ENCODE assay signal across 28 cellular contexts in genomic region chr6:34475167-34476047, GRCh38. TPM values are rescaled to one million over a fixed set of nuclear protein-coding genes. Genes with fewer than 3 reads are reported as not detected.
DNase-seq lines count a peak whose midpoint lies in the region; ATAC-seq and TF ChIP-seq lines count a peak whose summit lies in the region.
"Had no signal": no experiment of that assay in that cellular context is flagged by ENCODE, and none has a peak within 500 bp of the region (broad histone marks: within the 10 kb centered on the region; RNA-seq: fewer than 3 reads in every experiment).

No MANE protein-coding gene starts in this region.

- ATAC-seq in heart right ventricle (no peak), HG02623 (IDR thresholded peaks at IDR 0.05; ENCODE audit: unreplicated experiment) (no peak)
- ATAC-seq: gastroesophageal sphincter, SK-N-SH treated with all-trans-retinoic acid at 6 μM for 48 hours had no signal

- WGBS in endodermal cell (ENCODE audit: insufficient coverage in 1 of 2, insufficient read length in 1 of 2), 2 experiments = 70 to 89% methylated on average over 6 to 8 of the region's 8 CpGs
- 66 to 67% methylated on average over 8 of the region's 8 CpGs for WGBS in heart right ventricle, 2 donors

- no peak overlapping the region for H3K27ac Mint-ChIP-seq in endodermal cell
- H3K27ac Mint-ChIP-seq: activated CD4-positive, alpha-beta T cell treated with anti-CD3 and anti-CD28 coated beads, Interleukin-2, amount 10 ng/mL, durations not matched to agents 7 days and 5 days; activated naive CD4-positive, alpha-beta T cell treated with anti-CD3 and anti-CD28 coated beads, Interleukin-2, amount 10 ng/mL, durations not matched to agents 7 days and 5 days; activated T-helper 1 cell treated with anti-CD3 and anti-CD28 coated beads, Interleukin-12 subunit alpha, Interleukin-12 subunit beta, Interleukin-2, Interleukin-4 antibody, amounts not matched to agents 30 ng/mL and 10 ng/mL and 1 ng/mL, durations not matched to agents 14 hours and 24 hours and 36 hours had no signal

- H3K27me3 Mint-ChIP-seq in endodermal cell (ENCODE audit: insufficient read depth) = no peaks in the 10 kb centered on the region
- H3K27me3 Mint-ChIP-seq: activated CD4-positive, alpha-beta T cell treated with anti-CD3 and anti-CD28 coated beads, Interleukin-2, amount 10 ng/mL, durations not matched to agents 7 days and 5 days; CD4-positive, alpha-beta memory T cell had no signal

- H3K4me2 ChIP-seq in parathyroid adenoma (ENCODE audit: low read length) = no peak overlapping the region

- no peaks in the 10 kb centered on the region for H3K4me1 Mint-ChIP-seq in endodermal cell
- H3K4me1 Mint-ChIP-seq: activated CD4-positive, alpha-beta T cell treated with anti-CD3 and anti-CD28 coated beads, Interleukin-2, amount 10 ng/mL, durations not matched to agents 7 days and 5 days; activated naive CD4-positive, alpha-beta T cell treated with anti-CD3 and anti-CD28 coated beads, Interleukin-2, amount 10 ng/mL, durations not matched to agents 7 days and 5 days; CD4-positive, alpha-beta memory T cell had no signal

- peaks cover 14% of the 10 kb centered on the region for H3K9me3 ChIP-seq in endodermal cell (ENCODE audit: control insufficient read depth, low read length)
- H3K9me3 ChIP-seq in parathyroid adenoma (ENCODE audit: control insufficient read depth, low read length) = no peaks in the 10 kb centered on the region
- H3K9me3 ChIP-seq in heart right ventricle = peaks cover 0 to 12% (median 0%) of the 10 kb centered on the region in 11 donors
- H3K9me3 ChIP-seq: esophagus squamous epithelium, HAP-1 had no signal

- DNase-seq in NCI-H2227 (lab: John Stamatoyannopoulos, UW; ENCODE audit: unreplicated experiment) (peak; percentile 22), NCI-H2227 treated with DMSO at 0.1 percent for 48 hours (lab: John Stamatoyannopoulos, UW) (no peak), M059J (ENCODE audit: low read depth) (peak; percentile 90), endodermal cell (no peak), heart right ventricle (no peak), SIG-M5 treated with dmso at 0.1 percent for 504 hours (lab: John Stamatoyannopoulos, UW; ENCODE audit: unreplicated experiment) (no peak)
- DNase-seq: 8988T; activated CD4-positive, alpha-beta T cell treated with anti-CD3 and anti-CD28 coated beads, Interleukin-2, amount 10 ng/mL, durations not matched to agents 7 days and 5 days; activated naive CD4-positive, alpha-beta T cell treated with anti-CD3 and anti-CD28 coated beads, Interleukin-2, amount 10 ng/mL, durations not matched to agents 7 days and 5 days; anterior cingulate cortex; CD4-positive, alpha-beta memory T cell; cortex of kidney; DMS153; esophagus squamous epithelium; kidney glomerular epithelial cell; MM.1S; NCI-H1436 treated with DMSO at 0.1 percent for 48 hours; NCI-H2107; upper lobe of left lung had no signal

- TF ChIP-seq CTCF in endodermal cell (conservative IDR thresholded peaks at IDR 0.05) = no peak
- TF ChIP-seq CTCF in parathyroid adenoma (IDR thresholded peaks at IDR 0.05) = no peak
- no peak for TF ChIP-seq CTCF in heart right ventricle (IDR thresholded peaks at IDR 0.05)

- H3K4me3 Mint-ChIP-seq in endodermal cell = no peak overlapping the region
- H3K4me3 Mint-ChIP-seq: activated CD4-positive, alpha-beta T cell treated with anti-CD3 and anti-CD28 coated beads, Interleukin-2, amount 10 ng/mL, durations not matched to agents 7 days and 5 days; activated naive CD4-positive, alpha-beta T cell treated with anti-CD3 and anti-CD28 coated beads, Interleukin-2, amount 10 ng/mL, durations not matched to agents 7 days and 5 days; activated T-helper 1 cell treated with anti-CD3 and anti-CD28 coated beads, Interleukin-12 subunit alpha, Interleukin-12 subunit beta, Interleukin-2, Interleukin-4 antibody, amounts not matched to agents 30 ng/mL and 10 ng/mL and 1 ng/mL, durations not matched to agents 14 hours and 24 hours and 36 hours; CD4-positive, alpha-beta memory T cell had no signal

- H3K9me3 Mint-ChIP-seq in endodermal cell = peaks cover 15% of the 10 kb centered on the region

- H3K4me3 ChIP-seq in endodermal cell (ENCODE audit: low read length) (no peak overlapping the region), parathyroid adenoma (ENCODE audit: low read depth, low read length) (no peak overlapping the region), heart right ventricle (no peak overlapping the region)
- H3K4me3 ChIP-seq: esophagus squamous epithelium, gastroesophageal sphincter, HAP-1, lung, upper lobe of left lung had no signal

- H3K36me3 ChIP-seq in endodermal cell (ENCODE audit: control insufficient read depth, insufficient read depth, low read length) = no peaks in the 10 kb centered on the region
- no peaks in the 10 kb centered on the region for H3K36me3 ChIP-seq in parathyroid adenoma (ENCODE audit: control insufficient read depth, insufficient read depth, low read length)
- no peaks in the 10 kb centered on the region for H3K36me3 ChIP-seq in heart right ventricle
- H3K36me3 ChIP-seq: esophagus squamous epithelium, gastroesophageal sphincter, HAP-1, upper lobe of left lung had no signal

- H3K36me3 Mint-ChIP-seq in endodermal cell (ENCODE audit: low read depth) = peaks cover 2% of the 10 kb centered on the region
- H3K36me3 Mint-ChIP-seq: activated naive CD4-positive, alpha-beta T cell treated with anti-CD3 and anti-CD28 coated beads, Interleukin-2, amount 10 ng/mL, durations not matched to agents 7 days and 5 days; CD4-positive, alpha-beta memory T cell had no signal

- H3K27me3 ChIP-seq in endodermal cell (ENCODE audit: control insufficient read depth, insufficient read depth, low read length, poor library complexity, severe bottlenecking) = no peaks in the 10 kb centered on the region
- no peaks in the 10 kb centered on the region for H3K27me3 ChIP-seq in parathyroid adenoma (ENCODE audit: control insufficient read depth, insufficient read depth, low read length)
- no peaks in the 10 kb centered on the region for H3K27me3 ChIP-seq in heart right ventricle
- H3K27me3 ChIP-seq: upper lobe of left lung had no signal

- H3K79me2 ChIP-seq in parathyroid adenoma = no peaks in the 10 kb centered on the region

- intact Hi-C loops in heart right ventricle (cut with DNase I) = no loop called here

- peak overlapping the region; percentile 52 for H2AFZ ChIP-seq in parathyroid adenoma

- H3K27ac ChIP-seq in endodermal cell (ENCODE audit: low read depth, low read length) (peak overlapping the region; percentile 51), parathyroid adenoma (no peak overlapping the region), heart right ventricle (no peak overlapping the region)
- H3K27ac ChIP-seq: esophagus squamous epithelium, gastroesophageal sphincter, upper lobe of left lung had no signal

- H3K4me1 ChIP-seq in endodermal cell (ENCODE audit: control insufficient read depth, insufficient read depth, low read length) (no peaks in the 10 kb centered on the region), parathyroid adenoma (no peaks in the 10 kb centered on the region), heart right ventricle (no peaks in the 10 kb centered on the region)
- H3K4me1 ChIP-seq: esophagus squamous epithelium, gastroesophageal sphincter, HAP-1, upper lobe of left lung had no signal

- H3K9ac ChIP-seq in endodermal cell (ENCODE audit: extremely low read depth, low read length, poor library complexity, severe bottlenecking) (no peak overlapping the region), parathyroid adenoma (no peak overlapping the region)

RNA-seq across cellular contexts. Expression of gene PACSIN1, which starts 9.5 kb away (rescaled TPM):
- total RNA-seq in M059J (2014; rRNA removed; shearing (Covaris generic)) = 0.20 TPM in 1 of 2 replicates, not detected in the other
- total RNA-seq in endodermal cell (1 to 10 TPM; 7.2 to 7.3 TPM), heart right ventricle (10 to 100 TPM in 2 of 10 donors, 1 to 10 TPM in 8; 4.0 to 11.2 (median 6.3) TPM)
- 2.4 TPM for polyA plus RNA-seq in endodermal cell (2013, experiment 1 of 2)
- polyA plus RNA-seq in endodermal cell (2013, experiment 2 of 2) = 1.7 TPM
- polyA plus RNA-seq in heart right ventricle = 1 to 10 TPM in 1 of 2 donors, under 1 TPM in 1; 0.77 to 5.8 TPM
- total RNA-seq: activated T-helper 1 cell treated with anti-CD3 and anti-CD28 coated beads, Interleukin-12 subunit alpha, Interleukin-12 subunit beta, Interleukin-2, Interleukin-4 antibody, amounts not matched to agents 30 ng/mL and 10 ng/mL and 1 ng/mL, durations not matched to agents 14 hours and 24 hours and 36 hours; esophagus squamous epithelium; pulmonary artery endothelial cell; RPMI7951 had no signal

RNA-seq across cellular contexts. Expression of gene RPS10, which starts 49.5 kb away (rescaled TPM):
- total RNA-seq in M059J (2014; rRNA removed; shearing (Covaris generic)) = 3,564 and 4,124 TPM in 2 replicates
- 1,000 to 10,000 TPM; 1,892 to 2,030 TPM for total RNA-seq in endodermal cell
- polyA plus RNA-seq in endodermal cell (2013, experiment 1 of 2) = 2,352 TPM
- 2,233 TPM for polyA plus RNA-seq in endodermal cell (2013, experiment 2 of 2)
- total RNA-seq in heart right ventricle = 100 to 1,000 TPM; 551 to 913 (median 607) TPM
- polyA plus RNA-seq in heart right ventricle = 1,000 to 10,000 TPM; 1,305 to 2,567 TPM

Comparison
In these comparisons a context has a peak if more than half of its experiments do, and no peak if none do; other contexts are left out.
1. DNase-seq: peak in NCI-H2227 (single experiment) and M059J (single experiment); none in NCI-H2227 treated with DMSO at 0.1 percent for 48 hours (single experiment), endodermal cell (single experiment), heart right ventricle (0 of 2) and SIG-M5 treated with dmso at 0.1 percent for 504 hours (single experiment).